ENCODE assay signal across 1 cellular context in genomic region chr2:80706951-80707350, GRCh38.
TF ChIP-seq lines count a peak whose summit lies in the region.

No MANE protein-coding gene starts in this region.

TF ChIP-seq in GM23338, 12 proteins besides CTCF, POLR2A, EP300 and RAD21 (continued from another document):
- TF ChIP-seq REST (IDR thresholded peaks at IDR 0.05; ENCODE audit: unreplicated experiment), result no peak
